ENCODE assay signal across 8 cellular contexts in genomic region chr12:51238037-51238509, GRCh38. TPM values are rescaled to one million over a fixed set of nuclear protein-coding genes. Genes with fewer than 3 reads are reported as not detected.
DNase-seq lines count a peak whose midpoint lies in the region; ATAC-seq and TF ChIP-seq lines count a peak whose summit lies in the region.

No MANE protein-coding gene starts in this region.

- no peak for TF ChIP-seq EP300 in esophagus muscularis mucosa (IDR thresholded peaks at IDR 0.05)

- H3K36me3 ChIP-seq in ES-I3 (ENCODE audit: insufficient read depth, low read length) (peaks cover 8% of the 10 kb centered on the region), HEK293 (ENCODE audit: control insufficient read depth in 2 of 2, insufficient read depth in 1 of 2, low read length in 2 of 2) (peaks cover 16 to 32% of the 10 kb centered on the region in 2 experiments), SJSA1 (peaks cover 40% of the 10 kb centered on the region), esophagus muscularis mucosa (peaks cover 24 to 34% (median 31%) of the 10 kb centered on the region in 4 donors), psoas muscle (ENCODE audit: insufficient read depth in 1 of 2, low read depth in 1 of 2) (peaks cover 4 to 32% of the 10 kb centered on the region in 2 donors)

- CTCF ChIA-PET in HEK293 (lab: Yijun Ruan, JAX) = interaction anchor here (0.7 to 1.7 kb wide), 6 partner anchors 15 to 917 kb away, joined by 3 to 5 read pairs (median 3); partner anchors contain the start of gene POU6F1

- H3K27me3 ChIP-seq in SJSA1 (replicated peaks) = no peaks in the 10 kb centered on the region
- H3K27me3 ChIP-seq in esophagus muscularis mucosa = no peaks in the 10 kb centered on the region
- H3K27me3 ChIP-seq in psoas muscle (ENCODE audit: insufficient read depth in 3 of 3, low read length in 2 of 3) = no peaks in the 10 kb centered on the region

- POLR2A ChIA-PET in HEK293 (lab: Yijun Ruan, JAX) = interaction anchor here (0.6 to 1.9 kb wide), 15 partner anchors 8 to 1192 kb away, joined by 3 to 36 read pairs (median 4); partner anchors contain the start of genes CSRNP2, GPD1 and POU6F1

- H3K27ac ChIP-seq in HEK293 (ENCODE audit: extremely low read depth, low read depth, low read length) (peak overlapping the region; percentile 53), SJSA1 (no peak overlapping the region), esophagus muscularis mucosa (replicated peaks in 1 of 4) (peak overlapping the region; percentile 94 to 100 (median 99)), psoas muscle (peak overlapping the region; percentile 100)

- ATAC-seq in psoas muscle (peak in 1 of 4 donors; percentile 4), GM21717 (IDR thresholded peaks at IDR 0.05; ENCODE audit: unreplicated experiment) (no peak)

- H3K4me3 ChIP-seq in HEK293 (ENCODE audit: low read depth, low read length) (peak overlapping the region; percentile 48), SJSA1 (peak overlapping the region; percentile 98), esophagus muscularis mucosa (peak overlapping the region; percentile 74 to 96 (median 91)), psoas muscle (peak overlapping the region; percentile 100)

- peak overlapping the region; percentile 100 for H3K9ac ChIP-seq in ES-I3 (ENCODE audit: low read depth, low read length)

- WGBS in esophagus muscularis mucosa = 11% methylated on average over 10 of the region's 10 CpGs
- 9 to 10% (median 10%) methylated on average over 10 of the region's 10 CpGs for WGBS in psoas muscle, 3 donors

- intact Hi-C loops in esophagus muscularis mucosa (cut with DNase I) (loop anchor here (2.0 to 5.0 kb wide), 3 partner anchors 19 to 191 kb away; partner anchors contain the start of genes LETMD1, POU6F1 and TFCP2), psoas muscle (cut with DNase I) (loop anchor here (1.0 to 10.0 kb wide), 4 partner anchors 19 to 473 kb away; partner anchors contain the start of genes POU6F1 (in 2 of the 2), ATF1 (in 1 of the 2) and CSRNP2 (in 1 of the 2))

- no peak for TF ChIP-seq POLR2A in esophagus muscularis mucosa (IDR thresholded peaks at IDR 0.05; ENCODE audit: low read depth)

- TF ChIP-seq CTCF in HEK293 (tag by site-specific recombination; IDR thresholded peaks at IDR 0.05) (no peak), esophagus muscularis mucosa (IDR thresholded peaks at IDR 0.05) (no peak), psoas muscle (IDR thresholded peaks at IDR 0.05) (no peak)

- H3K9me3 ChIP-seq in ES-I3 (ENCODE audit: control insufficient read depth, insufficient read depth, low read length) (no peaks in the 10 kb centered on the region), HEK293 (ENCODE audit: control insufficient read depth, insufficient read depth, low read depth, low read length) (no peaks in the 10 kb centered on the region), SJSA1 (replicated peaks) (no peaks in the 10 kb centered on the region; the same call in 1 of the 2 replicates), esophagus muscularis mucosa (no peaks in the 10 kb centered on the region), psoas muscle (no peaks in the 10 kb centered on the region)

- DNase-seq in SJSA1 (ENCODE audit: low read depth in 1 of 2, low spot score in 2 of 2) (peak in 1 of 2 experiments; percentile 31), esophagus muscularis mucosa (ENCODE audit: extremely low spot score) (no peak), psoas muscle (no peak), SKM-1 treated with dmso at 0.1 percent for 144 hours (lab: John Stamatoyannopoulos, UW; ENCODE audit: unreplicated experiment) (no peak), NCI-H1436 (lab: John Stamatoyannopoulos, UW) (no peak)

- H3K4me1 ChIP-seq in ES-I3 (ENCODE audit: insufficient read depth, low read length) (no peaks in the 10 kb centered on the region), HEK293 (ENCODE audit: control insufficient read depth, insufficient read depth, low read length) (peaks cover 4% of the 10 kb centered on the region; the same call in 1 of the 2 replicates), SJSA1 (replicated peaks) (peaks cover 23% of the 10 kb centered on the region), esophagus muscularis mucosa (peaks cover 31 to 42% (median 38%) of the 10 kb centered on the region in 4 donors), psoas muscle (peaks cover 24% of the 10 kb centered on the region)

TF ChIP-seq in HEK293, 187 proteins besides CTCF, POLR2A, EP300 and RAD21:
- TF ChIP-seq MZF1 (tag by site-specific recombination; IDR thresholded peaks at IDR 0.05; ENCODE audit: borderline replicate concordance) (0 out of 2 replicates have a peak, but pooled peaks have one; percentile 30), OSR2 (tag by site-specific recombination; IDR thresholded peaks at IDR 0.05) (no peak), ZNF549 (tag by site-specific recombination; IDR thresholded peaks at IDR 0.05) (no peak), SCRT2 (tag by site-specific recombination; IDR thresholded peaks at IDR 0.05) (peak; percentile 98), ZNF670 (tag by site-specific recombination; IDR thresholded peaks at IDR 0.05; ENCODE audit: low read depth) (no peak), ZSCAN4 (tag by site-specific recombination; IDR thresholded peaks at IDR 0.05) (no peak), SCRT1 (tag by site-specific recombination; IDR thresholded peaks at IDR 0.05; ENCODE audit: borderline replicate concordance) (peak; percentile 95), ZNF2 (tag by site-specific recombination; IDR thresholded peaks at IDR 0.05) (0 out of 2 replicates have a peak, but pooled peaks have one; percentile 68), ZNF335 (tag by site-specific recombination; conservative IDR thresholded peaks at IDR 0.05) (no peak), ZNF416 (tag by site-specific recombination; IDR thresholded peaks at IDR 0.05) (no peak), ZNF121 (tag by site-specific recombination; IDR thresholded peaks at IDR 0.05) (0 out of 2 replicates have a peak, but pooled peaks have one; percentile 34)

RNA-seq across cellular contexts. Expression of gene DAZAP2, which starts 0.6 kb away (rescaled TPM):
- total RNA-seq in SJSA1 (2014; rRNA removed; shearing (Covaris generic)) = 79.9 and 153 TPM in 2 replicates
- total RNA-seq in esophagus muscularis mucosa (100 to 1,000 TPM; 247 to 451 (median 356) TPM), psoas muscle (100 to 1,000 TPM in 2 of 4 donors, 10 to 100 TPM in 2; 62.4 to 157 (median 105) TPM)
- 100 to 1,000 TPM; 149 to 217 (median 199) TPM for polyA plus RNA-seq in psoas muscle

RNA-seq across cellular contexts. Expression of gene POU6F1, which starts 20.2 kb away (rescaled TPM):
- total RNA-seq in SJSA1 (2014; rRNA removed; shearing (Covaris generic)) = 1.2 and 5.8 TPM in 2 replicates
- 10 to 100 TPM; 13.3 to 27.2 (median 16.9) TPM for total RNA-seq in esophagus muscularis mucosa
- 10 to 100 TPM in 3 of 4 donors, 1 to 10 TPM in 1; 7.3 to 20.9 (median 14.5) TPM for total RNA-seq in psoas muscle
- 10 to 100 TPM in 1 of 3 donors, 1 to 10 TPM in 2; 2.3 to 10.3 (median 8.7) TPM for polyA plus RNA-seq in psoas muscle

RNA-seq across cellular contexts. Expression of gene SMAGP, which starts 32.1 kb away (rescaled TPM):
- 22.8 and 32.5 TPM in 2 replicates for total RNA-seq in SJSA1 (2014; rRNA removed; shearing (Covaris generic))
- total RNA-seq in esophagus muscularis mucosa (1 to 10 TPM; 1.2 to 5.2 (median 4.0) TPM), psoas muscle (1 to 10 TPM; 1.8 to 2.9 (median 2.2) TPM)
- 1 to 10 TPM; 2.1 to 5.2 (median 2.4) TPM for polyA plus RNA-seq in psoas muscle

Comparison
In these comparisons a context has a peak if more than half of its experiments do, and no peak if none do; other contexts are left out.
1. H3K4me3 ChIP-seq: peak in every context shown above with its lines; median percentile 100 in psoas muscle; 98 in SJSA1; 91 in esophagus muscularis mucosa; 48 in HEK293.